In the genomic region with DNA sequence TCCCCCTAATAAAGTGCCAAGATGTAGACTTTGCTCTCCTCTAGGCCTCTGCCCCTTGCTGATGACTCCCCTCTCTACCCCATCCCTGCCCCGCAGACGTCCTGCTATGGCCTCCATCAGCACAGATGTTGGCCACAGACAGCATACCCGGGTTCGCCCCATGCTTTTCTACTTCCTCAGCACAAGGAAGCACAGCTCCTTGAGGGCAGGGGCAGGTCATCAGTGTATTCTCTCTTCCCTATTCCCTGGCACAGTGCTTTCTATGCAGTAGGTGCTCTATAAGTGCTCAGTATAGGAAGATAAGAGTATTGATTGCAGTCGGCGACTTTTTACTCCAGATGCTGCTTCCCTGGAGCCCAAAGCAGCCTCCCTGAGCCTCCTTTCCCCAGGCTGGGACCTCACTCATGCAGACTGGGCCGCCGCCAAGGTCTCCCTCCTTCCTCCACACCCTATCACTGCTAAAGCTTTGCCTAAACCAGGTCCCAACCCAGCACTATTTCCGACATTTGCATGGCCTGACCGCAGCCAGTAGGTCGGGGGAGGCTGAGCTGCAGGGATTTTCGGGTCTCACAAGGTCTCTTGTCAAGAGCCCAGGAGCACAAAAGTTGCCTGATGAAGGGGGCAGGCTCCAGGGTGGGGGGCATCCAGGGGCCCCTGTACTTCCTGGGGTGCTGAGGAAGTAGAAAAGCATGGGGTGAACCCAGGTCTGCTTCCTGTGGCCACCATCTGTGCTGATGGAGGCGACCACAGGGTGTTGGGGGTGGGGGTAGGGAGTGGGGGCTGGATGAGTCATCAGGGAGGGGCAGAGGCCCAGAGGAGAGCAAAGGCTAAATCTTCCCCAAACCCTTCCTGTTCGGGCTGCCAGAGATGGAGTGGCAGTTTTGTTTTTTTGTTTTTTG, we compare ENCODE assay signal across 8 cellular contexts. TPM values are rescaled to one million over a fixed set of nuclear protein-coding genes. Genes with fewer than 3 reads are reported as not detected.
DNase-seq lines count a peak whose midpoint lies in the region; ATAC-seq and TF ChIP-seq lines count a peak whose summit lies in the region.

No MANE protein-coding gene starts in this region.

- intact Hi-C loops in activated CD4-positive, alpha-beta memory T cell treated with anti-CD3 and anti-CD28 coated beads for 36 hours (cut with micrococcal nuclease) = loop anchor here (1.0 kb wide), 2 partner anchors 19 to 42 kb away; partner anchors contain the start of gene CALHM2
- intact Hi-C loops in prostate gland (cut with DNase I) = no loop called here

- H3K36me3 ChIP-seq in Karpas-422 (ENCODE audit: insufficient read depth, low read length) (no peaks in the 10 kb centered on the region), prostate gland (no peaks in the 10 kb centered on the region)

- no peaks in the 10 kb centered on the region for H4K20me1 ChIP-seq in Karpas-422 (ENCODE audit: insufficient read depth, low read depth, low read length)

- H3K27ac ChIP-seq in Karpas-422 (ENCODE audit: low read length) = peak overlapping the region; percentile 91
- no peak overlapping the region for H3K27ac ChIP-seq in prostate gland

- peak overlapping the region; percentile 68 for H3K9ac ChIP-seq in Karpas-422 (ENCODE audit: low read length)

- CTCF ChIA-PET in activated CD4-positive, alpha-beta memory T cell treated with anti-CD3 and anti-CD28 coated beads for 36 hours (lab: Charles Lee) = interaction anchor here (0.9 to 1.7 kb wide), 4 partner anchors 14 to 121 kb away, joined by 3 to 4 read pairs (median 4); no protein-coding TSS in a partner anchor

- H3K9me2 ChIP-seq in Karpas-422 (replicated peaks; ENCODE audit: insufficient read depth, low read length) = no peaks in the 10 kb centered on the region

- peak overlapping the region; percentile 57 for H3K4me3 ChIP-seq in Karpas-422 (ENCODE audit: low read length)
- no peak overlapping the region for H3K4me3 ChIP-seq in prostate gland

- TF ChIP-seq POLR2A in GM10847 (IDR thresholded peaks at IDR 0.05; ENCODE audit: extremely low read depth, insufficient read length) (peak; percentile 56), prostate gland (IDR thresholded peaks at IDR 0.05) (no peak)

- peaks cover 54% of the 10 kb centered on the region for H3K4me1 ChIP-seq in Karpas-422 (ENCODE audit: low read length)
- no peaks in the 10 kb centered on the region for H3K4me1 ChIP-seq in prostate gland (replicated peaks)

- peaks cover 24% of the 10 kb centered on the region for H3K4me1 Mint-ChIP-seq in activated CD4-positive, alpha-beta memory T cell treated with anti-CD3 and anti-CD28 coated beads for 36 hours (ENCODE audit: low read depth)

- no peaks in the 10 kb centered on the region for H3K9me3 Mint-ChIP-seq in activated CD4-positive, alpha-beta memory T cell treated with anti-CD3 and anti-CD28 coated beads for 36 hours

- H3K4me2 ChIP-seq in Karpas-422 (ENCODE audit: low read depth, low read length, poor library complexity, severe bottlenecking) = peak overlapping the region; percentile 76

- no peak for TF ChIP-seq CTCF in prostate gland (IDR thresholded peaks at IDR 0.05)

- 72% methylated on average over 14 of the region's 14 CpGs for WGBS in prostate gland

- H3K27ac Mint-ChIP-seq in activated CD4-positive, alpha-beta memory T cell treated with anti-CD3 and anti-CD28 coated beads for 36 hours = peak overlapping the region; percentile 74

- POLR2A ChIA-PET in activated CD4-positive, alpha-beta memory T cell treated with anti-CD3 and anti-CD28 coated beads for 36 hours (lab: Charles Lee) = interaction anchor here (1.0 kb wide), 1 partner anchor 19 kb away, joined by 3 read pairs; the partner anchor contains the start of gene CALHM2

- H3K79me2 ChIP-seq in Karpas-422 (ENCODE audit: low read length) = no peaks in the 10 kb centered on the region

- H3K9me3 ChIP-seq in Karpas-422 (ENCODE audit: low read length) (no peaks in the 10 kb centered on the region), prostate gland (no peaks in the 10 kb centered on the region)

- no peaks in the 10 kb centered on the region for H3K27me3 ChIP-seq in Karpas-422 (ENCODE audit: low read length)
- no peaks in the 10 kb centered on the region for H3K27me3 ChIP-seq in prostate gland (replicated peaks; ENCODE audit: insufficient read depth)

- peak; percentile 59 for ATAC-seq in GM21825 (IDR thresholded peaks at IDR 0.05; ENCODE audit: unreplicated experiment)

- H3K4me3 Mint-ChIP-seq in activated CD4-positive, alpha-beta memory T cell treated with anti-CD3 and anti-CD28 coated beads for 36 hours = peak overlapping the region; percentile 0

- no peaks in the 10 kb centered on the region for H3K27me3 Mint-ChIP-seq in activated CD4-positive, alpha-beta memory T cell treated with anti-CD3 and anti-CD28 coated beads for 36 hours

- H3K36me3 Mint-ChIP-seq in activated CD4-positive, alpha-beta memory T cell treated with anti-CD3 and anti-CD28 coated beads for 36 hours = no peaks in the 10 kb centered on the region

- H2AFZ ChIP-seq in Karpas-422 (ENCODE audit: low read length) = peak overlapping the region; percentile 9; the same call in 1 of the 2 replicates

- peak; percentile 96 for DNase-seq in Karpas-422
- DNase-seq in activated CD4-positive, alpha-beta memory T cell treated with anti-CD3 and anti-CD28 coated beads for 36 hours = peak; percentile 87
- DNase-seq in glomerular visceral epithelial cell (ENCODE audit: extremely low spot score) = peak; percentile 24
- DNase-seq in stimulated activated CD8-positive, alpha-beta memory T cell treated with anti-CD3 and anti-CD28 coated beads, Interleukin-4, amount 100 ng/mL, for 24 hours (ENCODE audit: low read depth) = peak; percentile 62
- DNase-seq in NCI-H524 treated with DMSO at 0.1 percent for 48 hours (lab: John Stamatoyannopoulos, UW) = no peak
- DNase-seq in prostate gland (ENCODE audit: low spot score) = no peak

RNA-seq across cellular contexts. Expression of gene CALHM3, which starts 8.0 kb away (rescaled TPM):
- 0.30 and 0.61 TPM in 2 replicates for total RNA-seq in Karpas-422 (2014; rRNA removed; shearing (Covaris generic); ENCODE audit: low replicate concordance)
- total RNA-seq in activated CD4-positive, alpha-beta memory T cell treated with anti-CD3 and anti-CD28 coated beads for 36 hours = not detected
- total RNA-seq in prostate gland = under 1 TPM in 1 of 2 donors, not detected in 1; 0.51 TPM

RNA-seq across cellular contexts. Expression of gene CALHM1, which starts 12.3 kb away (rescaled TPM):
- 0.30 and 0.61 TPM in 2 replicates for total RNA-seq in Karpas-422 (2014; rRNA removed; shearing (Covaris generic); ENCODE audit: low replicate concordance)
- total RNA-seq in activated CD4-positive, alpha-beta memory T cell treated with anti-CD3 and anti-CD28 coated beads for 36 hours = not detected
- not detected for total RNA-seq in prostate gland

RNA-seq across cellular contexts. Expression of gene CALHM2, which starts 18.8 kb away (rescaled TPM):
- 2.6 TPM in 1 of 2 replicates, not detected in the other for total RNA-seq in Karpas-422 (2014; rRNA removed; shearing (Covaris generic); ENCODE audit: low replicate concordance)
- total RNA-seq in activated CD4-positive, alpha-beta memory T cell treated with anti-CD3 and anti-CD28 coated beads for 36 hours = 10 to 100 TPM; 21.6 to 22.5 TPM
- 10 to 100 TPM; 11.7 to 82.8 TPM for total RNA-seq in prostate gland

RNA-seq across cellular contexts. Expression of gene NEURL1, which starts 22.5 kb away (rescaled TPM):
- total RNA-seq in Karpas-422 (2014; rRNA removed; shearing (Covaris generic); ENCODE audit: low replicate concordance) = 0.04 TPM in 1 of 2 replicates, not detected in the other
- total RNA-seq in activated CD4-positive, alpha-beta memory T cell treated with anti-CD3 and anti-CD28 coated beads for 36 hours = 1 to 10 TPM; 1.8 to 2.4 TPM
- total RNA-seq in prostate gland = 10 to 100 TPM in 1 of 2 donors, under 1 TPM in 1; 0.96 to 10.5 TPM

Comparison
In these comparisons a context has a peak if more than half of its experiments do, and no peak if none do; other contexts are left out.
1. DNase-seq: peak in Karpas-422 (single experiment), activated CD4-positive, alpha-beta memory T cell treated with anti-CD3 and anti-CD28 coated beads for 36 hours (single experiment), glomerular visceral epithelial cell (single experiment) and stimulated activated CD8-positive, alpha-beta memory T cell treated with anti-CD3 and anti-CD28 coated beads, Interleukin-4, amount 100 ng/mL, for 24 hours (single experiment); none in NCI-H524 treated with DMSO at 0.1 percent for 48 hours (single experiment) and prostate gland (single experiment).